In genomic region chr14:55801121-55801520, GRCh38 we compare ENCODE assay signal across 29 cellular contexts.
"Had no signal": no experiment of that assay in that cellular context is flagged by ENCODE, and none has a peak within 500 bp of the region (broad histone marks: within the 10 kb centered on the region; RNA-seq: fewer than 3 reads in every experiment).

No MANE protein-coding gene starts in this region.

- H3K4me3 Mint-ChIP-seq: dendritic cell treated with granulocyte-macrophage colony-stimulating factor and Interleukin-4, amounts not matched to agents 40 ng/mL and 50 ng/mL, for 4 days; mesothelial cell of epicardium; naive B cell; nephron progenitor cell; stimulated activated memory B cell treated with anti-CD40 and anti-IgM and Interleukin-4, amounts not matched to agents 10 μg/mL and 1 μg/mL and 100 μg/mL, for 72 hours; stimulated activated naive CD8-positive, alpha-beta T cell treated with anti-CD3 and anti-CD28 coated beads, Interleukin-15, Interleukin-2, amounts not matched to agents 100 ng/mL and 50 ng/mL, for 24 hours had no signal

- H3K27ac ChIP-seq: esophagus squamous epithelium, heart right ventricle, ovary, psoas muscle, sigmoid colon, thoracic aorta, upper lobe of right lung, uterus had no signal

- H3K4me1 ChIP-seq: psoas muscle, sigmoid colon, upper lobe of right lung, uterus had no signal

- H3K27me3 Mint-ChIP-seq: stimulated activated naive CD8-positive, alpha-beta T cell treated with anti-CD3 and anti-CD28 coated beads, Interleukin-15, Interleukin-2, amounts not matched to agents 100 ng/mL and 50 ng/mL, for 24 hours had no signal

- H3K36me3 Mint-ChIP-seq: mesothelial cell of epicardium; naive B cell; stimulated activated memory B cell treated with anti-CD40 and anti-IgM and Interleukin-4, amounts not matched to agents 10 μg/mL and 1 μg/mL and 100 μg/mL, for 72 hours had no signal

- H3K9me3 Mint-ChIP-seq: dendritic cell treated with granulocyte-macrophage colony-stimulating factor and Interleukin-4, amounts not matched to agents 40 ng/mL and 50 ng/mL, for 4 days; stimulated activated memory B cell treated with anti-CD40 and anti-IgM and Interleukin-4, amounts not matched to agents 10 μg/mL and 1 μg/mL and 100 μg/mL, for 72 hours had no signal

- H3K4me1 Mint-ChIP-seq: naive B cell; stimulated activated memory B cell treated with anti-CD40 and anti-IgM and Interleukin-4, amounts not matched to agents 10 μg/mL and 1 μg/mL and 100 μg/mL, for 72 hours had no signal

- DNase-seq: effector CD8-positive, alpha-beta T cell; erythroblast; esophagus squamous epithelium; foreskin melanocyte; glutamatergic neuron; heart right ventricle; hypothalamus; kidney; mesenchymal stem cell; mucosa of descending colon; naive B cell; nephron progenitor cell; occipital lobe; ovary; posterior cingulate gyrus; psoas muscle; right cardiac atrium; sigmoid colon; stimulated activated CD4-positive, alpha-beta T cell treated with anti-CD3 and anti-CD28 coated beads, Interleukin-2, amount 100 ng/mL, for 24 hours; stimulated activated CD4-positive, alpha-beta T cell treated with anti-CD3 and anti-CD28 coated beads, Interleukin-4, amount 100 ng/mL, for 4 hours; upper lobe of right lung; uterus had no signal

- H3K36me3 ChIP-seq: esophagus squamous epithelium, heart right ventricle, ovary, sigmoid colon, thoracic aorta, tibial nerve, upper lobe of right lung, uterus had no signal

- H3K27ac Mint-ChIP-seq: dendritic cell treated with granulocyte-macrophage colony-stimulating factor and Interleukin-4, amounts not matched to agents 40 ng/mL and 50 ng/mL, for 4 days; mesothelial cell of epicardium; naive B cell; nephron progenitor cell; stimulated activated memory B cell treated with anti-CD40 and anti-IgM and Interleukin-4, amounts not matched to agents 10 μg/mL and 1 μg/mL and 100 μg/mL, for 72 hours; stimulated activated naive CD8-positive, alpha-beta T cell treated with anti-CD3 and anti-CD28 coated beads, Interleukin-15, Interleukin-2, amounts not matched to agents 100 ng/mL and 50 ng/mL, for 24 hours had no signal

- H3K27me3 ChIP-seq: esophagus squamous epithelium, heart right ventricle, ovary, sigmoid colon, tibial nerve, upper lobe of right lung, uterus had no signal

- H3K9me3 ChIP-seq: esophagus squamous epithelium, heart right ventricle, mucosa of descending colon, ovary, psoas muscle, thoracic aorta, upper lobe of right lung, uterus had no signal

- ATAC-seq: heart right ventricle; left lobe of liver; mucosa of descending colon; psoas muscle; right cardiac atrium; stimulated activated memory B cell treated with anti-CD40 and anti-IgM and Interleukin-4, amounts not matched to agents 10 μg/mL and 1 μg/mL and 100 μg/mL, for 72 hours; upper lobe of right lung had no signal

- H3K4me3 ChIP-seq: esophagus squamous epithelium, heart right ventricle, mucosa of descending colon, ovary, psoas muscle, sigmoid colon, thoracic aorta, tibial nerve, upper lobe of right lung, uterus had no signal
